Comparison of ENCODE assay signal across 8 cellular contexts in the genomic region with DNA sequence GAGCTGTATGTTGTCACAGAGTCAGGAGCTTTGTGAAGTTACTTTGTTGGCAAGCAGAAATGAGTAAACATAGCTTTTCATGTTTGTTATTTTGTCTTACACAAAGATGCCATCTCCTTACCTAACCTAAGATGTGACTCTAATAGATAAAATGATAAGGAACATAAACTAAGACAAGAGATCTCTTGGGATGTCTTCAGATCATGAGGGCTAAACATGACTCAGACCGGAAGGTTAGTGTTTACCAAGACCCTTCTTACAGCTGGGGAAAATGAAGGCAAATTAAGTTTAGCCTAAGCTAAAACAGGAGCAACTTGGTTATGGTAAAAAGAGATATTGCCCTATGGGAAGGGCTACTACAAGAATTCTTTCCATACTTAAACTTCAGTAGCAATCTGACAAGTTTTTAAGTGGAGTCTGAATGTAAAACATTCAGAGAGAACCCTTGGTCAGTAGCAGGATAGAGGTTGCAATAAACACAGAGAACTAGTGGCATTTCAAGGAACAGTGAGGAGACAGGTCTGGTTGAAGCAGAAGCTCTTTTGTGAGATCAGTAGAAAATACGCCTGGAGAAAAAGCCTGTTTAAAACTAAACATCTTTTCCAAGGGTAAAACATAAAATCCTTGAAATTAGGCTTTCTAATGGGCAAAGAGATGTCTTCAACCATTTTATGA. TPM values are rescaled to one million over a fixed set of nuclear protein-coding genes. Genes with fewer than 3 reads are reported as not detected.
DNase-seq lines count a peak whose midpoint lies in the region; ATAC-seq lines count a peak whose summit lies in the region.

No MANE protein-coding gene starts in this region.

- DNase-seq in activated T-helper 1 cell treated with anti-CD3 and anti-CD28 coated beads, Interleukin-12 subunit alpha, Interleukin-12 subunit beta, Interleukin-2, Interleukin-4 antibody, amounts not matched to agents 30 ng/mL and 10 ng/mL and 1 ng/mL, durations not matched to agents 14 hours and 24 hours and 36 hours (ENCODE audit: low spot score) = no peak
- DNase-seq in non-pigmented ciliary epithelial cell (ENCODE audit: low read depth) (peak; percentile 32), dedifferentiated amniotic fluid mesenchymal stem cell (ENCODE audit: extremely low spot score) (no peak), OCI-M1 (lab: John Stamatoyannopoulos, UW) (no peak), NCI-H1105 treated with DMSO at 0.1 percent for 48 hours (lab: John Stamatoyannopoulos, UW) (no peak), HuH-7 (ENCODE audit: low spot score) (no peak)

- H3K27ac Mint-ChIP-seq in activated T-helper 1 cell treated with anti-CD3 and anti-CD28 coated beads, Interleukin-12 subunit alpha, Interleukin-12 subunit beta, Interleukin-2, Interleukin-4 antibody, amounts not matched to agents 30 ng/mL and 10 ng/mL and 1 ng/mL, durations not matched to agents 14 hours and 24 hours and 36 hours = peak overlapping the region; percentile 96

- ATAC-seq in GM18868 (IDR thresholded peaks at IDR 0.05; ENCODE audit: unreplicated experiment) (peak; percentile 71), HG03025 (IDR thresholded peaks at IDR 0.05; ENCODE audit: low FRiP score, unreplicated experiment) (peak; percentile 32)

- peaks cover 2% of the 10 kb centered on the region for H3K36me3 Mint-ChIP-seq in activated T-helper 1 cell treated with anti-CD3 and anti-CD28 coated beads, Interleukin-12 subunit alpha, Interleukin-12 subunit beta, Interleukin-2, Interleukin-4 antibody, amounts not matched to agents 30 ng/mL and 10 ng/mL and 1 ng/mL, durations not matched to agents 14 hours and 24 hours and 36 hours (ENCODE audit: low read depth)

- H3K4me3 Mint-ChIP-seq in activated T-helper 1 cell treated with anti-CD3 and anti-CD28 coated beads, Interleukin-12 subunit alpha, Interleukin-12 subunit beta, Interleukin-2, Interleukin-4 antibody, amounts not matched to agents 30 ng/mL and 10 ng/mL and 1 ng/mL, durations not matched to agents 14 hours and 24 hours and 36 hours = peak overlapping the region; percentile 72

- H3K9me3 Mint-ChIP-seq in activated T-helper 1 cell treated with anti-CD3 and anti-CD28 coated beads, Interleukin-12 subunit alpha, Interleukin-12 subunit beta, Interleukin-2, Interleukin-4 antibody, amounts not matched to agents 30 ng/mL and 10 ng/mL and 1 ng/mL, durations not matched to agents 14 hours and 24 hours and 36 hours = peaks cover 6% of the 10 kb centered on the region

- peaks cover 2% of the 10 kb centered on the region for H3K27me3 Mint-ChIP-seq in activated T-helper 1 cell treated with anti-CD3 and anti-CD28 coated beads, Interleukin-12 subunit alpha, Interleukin-12 subunit beta, Interleukin-2, Interleukin-4 antibody, amounts not matched to agents 30 ng/mL and 10 ng/mL and 1 ng/mL, durations not matched to agents 14 hours and 24 hours and 36 hours (ENCODE audit: insufficient read depth)

- H3K4me1 Mint-ChIP-seq in activated T-helper 1 cell treated with anti-CD3 and anti-CD28 coated beads, Interleukin-12 subunit alpha, Interleukin-12 subunit beta, Interleukin-2, Interleukin-4 antibody, amounts not matched to agents 30 ng/mL and 10 ng/mL and 1 ng/mL, durations not matched to agents 14 hours and 24 hours and 36 hours (ENCODE audit: low read depth) = peaks cover 38% of the 10 kb centered on the region

- intact Hi-C loops in activated T-helper 1 cell treated with anti-CD3 and anti-CD28 coated beads, Interleukin-12 subunit alpha, Interleukin-12 subunit beta, Interleukin-2, Interleukin-4 antibody, amounts not matched to agents 30 ng/mL and 10 ng/mL and 1 ng/mL, durations not matched to agents 14 hours and 24 hours and 36 hours (cut with micrococcal nuclease) = loop anchor here (1.0 to 10.0 kb wide), 18 partner anchors 15 to 874 kb away; a partner anchor contains a TSS

RNA-seq across cellular contexts. Expression of a gene that starts 29.9 kb away (rescaled TPM):
- total RNA-seq in activated T-helper 1 cell treated with anti-CD3 and anti-CD28 coated beads, Interleukin-12 subunit alpha, Interleukin-12 subunit beta, Interleukin-2, Interleukin-4 antibody, amounts not matched to agents 30 ng/mL and 10 ng/mL and 1 ng/mL, durations not matched to agents 14 hours and 24 hours and 36 hours = 48.7 and 50.2 TPM in 2 replicates
